In the genomic region with DNA sequence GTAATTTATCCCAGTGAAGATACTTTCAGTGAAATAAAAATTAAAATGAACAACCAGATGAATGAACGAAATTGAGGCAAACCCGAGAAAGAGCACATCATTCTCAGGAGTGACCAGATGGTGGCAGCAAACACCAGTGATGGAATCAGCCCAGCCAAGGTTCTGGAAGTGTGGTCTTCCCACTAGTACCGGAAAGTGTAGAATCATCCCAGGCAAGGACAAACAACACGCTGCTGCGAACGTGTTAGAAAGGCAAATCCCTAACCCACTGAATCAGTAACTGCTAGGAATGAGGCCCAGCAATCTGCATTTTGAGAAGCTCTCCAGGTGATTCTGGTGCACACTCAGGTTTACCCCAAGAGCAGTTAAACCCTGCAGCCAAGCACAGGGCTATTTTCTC, we compare ENCODE assay signal across 8 cellular contexts. TPM values are rescaled to one million over a fixed set of nuclear protein-coding genes. Genes with fewer than 3 reads are reported as not detected.
A peak's percentile ranks its signal among the peaks of the same experiment; 100 is the strongest.
DNase-seq lines count a peak whose midpoint lies in the region; ATAC-seq, FAIRE-seq and TF ChIP-seq lines count a peak whose summit lies in the region.

No MANE protein-coding gene starts in this region.

- peak; percentile 23 for DNase-seq in SIG-M5 treated with dmso at 0.1 percent for 504 hours (lab: John Stamatoyannopoulos, UW; ENCODE audit: unreplicated experiment)
- no peak for DNase-seq in SIG-M5 (lab: John Stamatoyannopoulos, UW)
- peak; percentile 48 for DNase-seq in HuH-7 (ENCODE audit: low spot score)
- DNase-seq in RKO (ENCODE audit: low spot score) = peak; percentile 61
- DNase-seq in endothelial cell of umbilical vein (ENCODE audit: low read depth, low spot score) = peak; percentile 65
- peak in 1 of 2 experiments; percentile 69 for DNase-seq in mesothelial cell of epicardium (ENCODE audit: low spot score in 2 of 2, unreplicated experiment in 2 of 2)
- no peak for DNase-seq in mesenteric fat pad (ENCODE audit: low spot score)

- H4K20me1 ChIP-seq in endothelial cell of umbilical vein (replicated peaks; ENCODE audit: control insufficient read depth, extremely low read depth, insufficient read depth, low read length) = no peaks in the 10 kb centered on the region

- no peaks in the 10 kb centered on the region for H3K79me2 ChIP-seq in endothelial cell of umbilical vein (ENCODE audit: control insufficient read depth, insufficient read depth, low read length)

- no peak overlapping the region for H3K27ac ChIP-seq in endothelial cell of umbilical vein (ENCODE audit: insufficient read depth, low read depth, low read length)

- no peak overlapping the region for H3K9ac ChIP-seq in endothelial cell of umbilical vein (replicated peaks; ENCODE audit: extremely low read depth, insufficient read depth, low read length)

- no TSS peak for BruUV-seq in endothelial cell of umbilical vein (replicated peaks; lab: Mats Ljungman, UMichigan)

- no peak for TF ChIP-seq POLR2A in endothelial cell of umbilical vein (IDR thresholded peaks at IDR 0.05; ENCODE audit: low read depth, low read length)

- no peaks in the 10 kb centered on the region for H3K36me3 ChIP-seq in endothelial cell of umbilical vein (ENCODE audit: control insufficient read depth in 2 of 2, extremely low read depth in 1 of 2, insufficient read depth in 2 of 2, low read length in 2 of 2)

- no peak overlapping the region for H3K4me2 ChIP-seq in endothelial cell of umbilical vein (ENCODE audit: insufficient read depth, low read length)

- CTCF ChIA-PET in endothelial cell of umbilical vein (lab: Charles Lee) = interaction anchor here (0.9 to 4.0 kb wide), 13 partner anchors 9 to 936 kb away, joined by 3 to 47 read pairs (median 5); a partner anchor contains a TSS

- no peak overlapping the region for H3K27ac Mint-ChIP-seq in mesothelial cell of epicardium

- H3K9me3 ChIP-seq in endothelial cell of umbilical vein (replicated peaks; ENCODE audit: control insufficient read depth, insufficient read depth, low read length) = no peaks in the 10 kb centered on the region

- dilution Hi-C loops in endothelial cell of umbilical vein (cut with MboI; ENCODE audit: extremely low pct_ligation_motif_present, low sequenced_read_pairs) = no loop called here

- H3K9me3 Mint-ChIP-seq in mesothelial cell of epicardium = no peaks in the 10 kb centered on the region

- H3K27me3 ChIP-seq in endothelial cell of umbilical vein (ENCODE audit: control insufficient read depth in 2 of 2, insufficient read depth in 2 of 2, low read length in 2 of 2) = no peaks in the 10 kb centered on the region

- intact Hi-C loops in endothelial cell of umbilical vein (cut with micrococcal nuclease) = loop anchor here (2.0 to 10.0 kb wide), 4 partner anchors 168 to 1300 kb away; a partner anchor contains a TSS

- H3K27me3 Mint-ChIP-seq in mesothelial cell of epicardium (ENCODE audit: low read depth) = peaks cover 32% of the 10 kb centered on the region

- H2AFZ ChIP-seq in endothelial cell of umbilical vein (ENCODE audit: low read depth, low read length) = no peak overlapping the region

- ATAC-seq in HG02973 (IDR thresholded peaks at IDR 0.05; ENCODE audit: unreplicated experiment) = no peak

- FAIRE-seq in endothelial cell of umbilical vein (lab: Jason Lieb, UNC) = peak; percentile 97

- H3K4me3 ChIP-seq in endothelial cell of umbilical vein (replicated peaks in 1 of 3; ENCODE audit: insufficient read depth in 1 of 3, low read depth in 1 of 3, low read length in 3 of 3) = no peak overlapping the region

- no peaks in the 10 kb centered on the region for H3K36me3 Mint-ChIP-seq in mesothelial cell of epicardium

- POLR2A ChIA-PET in endothelial cell of umbilical vein (lab: Charles Lee) = no interaction called here

- TF ChIP-seq CTCF in endothelial cell of umbilical vein (IDR thresholded peaks at IDR 0.05; ENCODE audit: extremely low read depth in 1 of 2, insufficient read depth in 1 of 2, low read depth in 1 of 2, low read length in 2 of 2) (peak; percentile 68 to 82), mesothelial cell of epicardium (IDR thresholded peaks at IDR 0.05; ENCODE audit: unreplicated experiment) (peak; percentile 74)

- H3K9me1 ChIP-seq in endothelial cell of umbilical vein (replicated peaks; ENCODE audit: control insufficient read depth, extremely low read depth, insufficient read depth, low read length) = no peaks in the 10 kb centered on the region

- H3K4me1 ChIP-seq in endothelial cell of umbilical vein (ENCODE audit: control insufficient read depth, extremely low read depth, insufficient read depth, low read length) = peaks cover 3% of the 10 kb centered on the region

- no peak overlapping the region for H3K4me3 Mint-ChIP-seq in mesothelial cell of epicardium

- H3K4me1 Mint-ChIP-seq in mesothelial cell of epicardium = no peaks in the 10 kb centered on the region

TF ChIP-seq in endothelial cell of umbilical vein, 7 proteins besides CTCF, POLR2A, EP300 and RAD21:
- TF ChIP-seq, protein P1, sequence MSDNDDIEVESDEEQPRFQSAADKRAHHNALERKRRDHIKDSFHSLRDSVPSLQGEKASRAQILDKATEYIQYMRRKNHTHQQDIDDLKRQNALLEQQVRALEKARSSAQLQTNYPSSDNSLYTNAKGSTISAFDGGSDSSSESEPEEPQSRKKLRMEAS (IDR thresholded peaks at IDR 0.05; ENCODE audit: insufficient read depth, insufficient read length) = no peak
- TF ChIP-seq FOS (IDR thresholded peaks at IDR 0.05; ENCODE audit: borderline replicate concordance, insufficient read depth, low read length) (no peak), MYC (IDR thresholded peaks at IDR 0.05; ENCODE audit: low read depth, low read length) (no peak), JUN (IDR thresholded peaks at IDR 0.05; ENCODE audit: borderline replicate concordance, insufficient read depth, insufficient read length, low read depth) (no peak), GATA2 (IDR thresholded peaks at IDR 0.05; ENCODE audit: insufficient read depth, insufficient read length, low read depth, low read length) (no peak), EZH2 (IDR thresholded peaks at IDR 0.05; ENCODE audit: borderline replicate concordance, low read depth, low read length, severe bottlenecking) (no peak), POLR2AphosphoS5 (IDR thresholded peaks at IDR 0.05; ENCODE audit: insufficient read depth, low read depth, low read length) (no peak)

RNA-seq across cellular contexts. Expression of a gene that starts 15.5 kb away (rescaled TPM):
- total RNA-seq in endothelial cell of umbilical vein (not detected in 2 replicates), mesothelial cell of epicardium (0.18 to 0.34 TPM (median 0.18 TPM) in 3 replicates), mesenteric fat pad (not detected)
- 0.03 TPM in 1 of 2 replicates, not detected in the other for polyA plus RNA-seq in endothelial cell of umbilical vein
- 0.03 TPM in 1 of 2 replicates, not detected in the other for polyA plus RNA-seq in endothelial cell of umbilical vein (2011; cell fraction: cytosol; rRNA removed)
- not detected in 2 replicates for polyA plus RNA-seq in endothelial cell of umbilical vein (2011; cell fraction: nucleus; rRNA removed)
- not detected in 2 replicates for polyA plus RNA-seq in endothelial cell of umbilical vein (2012)
- polyA minus RNA-seq in endothelial cell of umbilical vein = not detected in 2 replicates
- not detected for polyA minus RNA-seq in endothelial cell of umbilical vein (2011; cell fraction: cytosol; rRNA and poly(A)+ RNA removed)
- not detected in 2 replicates for polyA minus RNA-seq in endothelial cell of umbilical vein (2011; cell fraction: nucleus; rRNA and poly(A)+ RNA removed)

RNA-seq across cellular contexts. Expression of a gene that starts 19.2 kb away (rescaled TPM):
- not detected in 2 replicates for total RNA-seq in endothelial cell of umbilical vein
- not detected in 2 replicates for polyA plus RNA-seq in endothelial cell of umbilical vein
- not detected in 2 replicates for polyA plus RNA-seq in endothelial cell of umbilical vein (2011; cell fraction: cytosol; rRNA removed)
- not detected in 2 replicates for polyA plus RNA-seq in endothelial cell of umbilical vein (2011; cell fraction: nucleus; rRNA removed)
- not detected in 2 replicates for polyA plus RNA-seq in endothelial cell of umbilical vein (2012)
- not detected in 2 replicates for polyA minus RNA-seq in endothelial cell of umbilical vein
- polyA minus RNA-seq in endothelial cell of umbilical vein (2011; cell fraction: cytosol; rRNA and poly(A)+ RNA removed) = not detected
- polyA minus RNA-seq in endothelial cell of umbilical vein (2011; cell fraction: nucleus; rRNA and poly(A)+ RNA removed) = not detected in 2 replicates
- total RNA-seq in mesothelial cell of epicardium = not detected in 3 replicates
- total RNA-seq in mesenteric fat pad = not detected

RNA-seq across cellular contexts. Expression of a gene that starts 55.7 kb away (rescaled TPM):
- total RNA-seq in endothelial cell of umbilical vein = 39.6 and 59.6 TPM in 2 replicates
- 15.3 and 15.9 TPM in 2 replicates for polyA plus RNA-seq in endothelial cell of umbilical vein
- polyA plus RNA-seq in endothelial cell of umbilical vein (2011; cell fraction: cytosol; rRNA removed) = 14.8 and 16.1 TPM in 2 replicates
- polyA plus RNA-seq in endothelial cell of umbilical vein (2011; cell fraction: nucleus; rRNA removed) = 42.1 and 44.4 TPM in 2 replicates
- 33.2 and 44.5 TPM in 2 replicates for polyA plus RNA-seq in endothelial cell of umbilical vein (2012)
- polyA minus RNA-seq in endothelial cell of umbilical vein = 128 and 141 TPM in 2 replicates
- 19.8 TPM for polyA minus RNA-seq in endothelial cell of umbilical vein (2011; cell fraction: cytosol; rRNA and poly(A)+ RNA removed)
- polyA minus RNA-seq in endothelial cell of umbilical vein (2011; cell fraction: nucleus; rRNA and poly(A)+ RNA removed) = 87.5 and 88.1 TPM in 2 replicates
- total RNA-seq in mesothelial cell of epicardium = 32.4 to 37.4 TPM (median 35.4 TPM) in 3 replicates
- total RNA-seq in mesenteric fat pad = 15.5 TPM

Comparison
In these comparisons a context has a peak if more than half of its experiments do, and no peak if none do; other contexts are left out.
1. DNase-seq: peak in SIG-M5 treated with dmso at 0.1 percent for 504 hours (single experiment), HuH-7 (single experiment), RKO (single experiment) and endothelial cell of umbilical vein (single experiment); none in SIG-M5 (single experiment) and mesenteric fat pad (single experiment).